ENCODE assay signal across 14 cellular contexts in the genomic region with DNA sequence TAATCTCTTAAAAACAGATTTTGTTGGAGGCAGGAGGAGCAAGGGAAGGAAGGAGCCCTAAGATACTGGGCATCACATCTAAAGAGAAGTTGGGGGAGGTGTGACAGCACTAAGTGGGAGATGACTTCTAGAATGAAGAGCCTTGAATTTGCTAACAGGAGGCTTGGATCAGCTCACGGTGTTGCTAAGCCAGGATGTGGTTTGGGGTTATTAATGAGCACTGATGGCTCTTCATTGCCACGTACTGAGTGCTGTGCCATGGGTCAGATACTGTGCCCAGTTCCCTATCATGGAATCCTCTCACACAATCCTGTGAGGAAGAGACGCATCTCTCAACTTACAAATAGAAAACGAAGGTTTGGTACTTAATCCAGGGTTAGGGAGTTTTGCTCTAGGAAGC.
"Had no signal": no experiment of that assay in that cellular context is flagged by ENCODE, and none has a peak within 500 bp of the region (broad histone marks: within the 10 kb centered on the region; RNA-seq: fewer than 3 reads in every experiment).

No MANE protein-coding gene starts in this region.

- H3K36me3 Mint-ChIP-seq: activated naive CD8-positive, alpha-beta T cell treated with anti-CD3 and anti-CD28 coated beads, Interleukin-2, amount 10 ng/mL, durations not matched to agents 7 days and 5 days; brain had no signal

- DNase-seq: activated CD4-positive, alpha-beta T cell treated with anti-CD3 and anti-CD28 coated beads, Interleukin-2, amount 50 U/mL, for 4 hours; activated naive CD8-positive, alpha-beta T cell treated with anti-CD3 and anti-CD28 coated beads, Interleukin-2, amount 10 ng/mL, durations not matched to agents 7 days and 5 days; psoas muscle; right lobe of liver; stimulated activated CD4-positive, alpha-beta T cell treated with anti-CD3 and anti-CD28 coated beads, Interleukin-4, amount 100 ng/mL, for 1 hour; stomach; SW 1271; T-helper 2 cell had no signal

- ATAC-seq: foreskin keratinocyte, psoas muscle, right lobe of liver had no signal

- H3K4me3 Mint-ChIP-seq: activated naive CD8-positive, alpha-beta T cell treated with anti-CD3 and anti-CD28 coated beads, Interleukin-2, amount 10 ng/mL, durations not matched to agents 7 days and 5 days; brain had no signal

- H3K27ac ChIP-seq: coronary artery, foreskin keratinocyte, hepatocyte, lower lobe of right lung, psoas muscle, right lobe of liver, stomach had no signal

- H3K4me1 ChIP-seq: foreskin keratinocyte, right lobe of liver had no signal

- H3K4me1 Mint-ChIP-seq: activated naive CD8-positive, alpha-beta T cell treated with anti-CD3 and anti-CD28 coated beads, Interleukin-2, amount 10 ng/mL, durations not matched to agents 7 days and 5 days had no signal

- H3K9me3 ChIP-seq: lower lobe of right lung, psoas muscle, right lobe of liver, stomach had no signal

- H3K36me3 ChIP-seq: lower lobe of right lung, right lobe of liver, stomach had no signal

- H3K27ac Mint-ChIP-seq: activated naive CD8-positive, alpha-beta T cell treated with anti-CD3 and anti-CD28 coated beads, Interleukin-2, amount 10 ng/mL, durations not matched to agents 7 days and 5 days; brain had no signal

- H3K9me3 Mint-ChIP-seq: activated naive CD8-positive, alpha-beta T cell treated with anti-CD3 and anti-CD28 coated beads, Interleukin-2, amount 10 ng/mL, durations not matched to agents 7 days and 5 days; brain had no signal

- H3K27me3 ChIP-seq: foreskin keratinocyte, right lobe of liver, stomach had no signal

- H3K4me3 ChIP-seq: coronary artery, hepatocyte, lower lobe of right lung, psoas muscle, right lobe of liver, smooth muscle cell, stomach had no signal
